ENCODE assay signal across 11 cellular contexts in genomic region chr6:140050232-140050995, GRCh38.
DNase-seq lines count a peak whose midpoint lies in the region; ATAC-seq lines count a peak whose summit lies in the region.
"Had no signal": no experiment of that assay in that cellular context is flagged by ENCODE, and none has a peak within 500 bp of the region (broad histone marks: within the 10 kb centered on the region; RNA-seq: fewer than 3 reads in every experiment).

No MANE protein-coding gene starts in this region.

- no peak for ATAC-seq in HG02884 (IDR thresholded peaks at IDR 0.05; ENCODE audit: unreplicated experiment)
- no peak for ATAC-seq in GM19035 (IDR thresholded peaks at IDR 0.05; ENCODE audit: unreplicated experiment)

- peak overlapping the region; percentile 4 for H3K27ac ChIP-seq in iPS-20b (ENCODE audit: low read length)
- no peak overlapping the region for H3K27ac ChIP-seq in effector memory CD4-positive, alpha-beta T cell (ENCODE audit: insufficient read depth, low read length, poor library complexity, severe bottlenecking)

- H3K27me3 ChIP-seq in adipocyte (replicated peaks; ENCODE audit: control insufficient read depth, insufficient read depth, low read length) (no peaks in the 10 kb centered on the region), iPS-20b (ENCODE audit: insufficient read depth, low read length) (no peaks in the 10 kb centered on the region)
- no peaks in the 10 kb centered on the region for H3K27me3 ChIP-seq in effector memory CD4-positive, alpha-beta T cell (replicated peaks; ENCODE audit: control insufficient read depth, insufficient read depth, low read length, poor library complexity, severe bottlenecking)

- no peak overlapping the region for H3K4me3 ChIP-seq in adipocyte (ENCODE audit: low read length)
- H3K4me3 ChIP-seq in iPS-20b (ENCODE audit: low read length): no peak overlapping the region
- H3K4me3 ChIP-seq in effector memory CD4-positive, alpha-beta T cell (ENCODE audit: insufficient read depth, low read depth, low read length, poor library complexity, severe bottlenecking): no peak overlapping the region

- H3K36me3 ChIP-seq in adipocyte (ENCODE audit: control insufficient read depth, insufficient read depth, low read length, severe bottlenecking): no peaks in the 10 kb centered on the region
- H3K36me3 ChIP-seq in iPS-20b (ENCODE audit: insufficient read depth, low read depth, low read length): no peaks in the 10 kb centered on the region
- no peaks in the 10 kb centered on the region for H3K36me3 ChIP-seq in effector memory CD4-positive, alpha-beta T cell (ENCODE audit: control insufficient read depth, insufficient read depth, low read length)

- H3K9me3 ChIP-seq in adipocyte (ENCODE audit: control insufficient read depth, low read length) (peaks cover 7% of the 10 kb centered on the region), iPS-20b (ENCODE audit: insufficient read depth, low read depth, low read length) (no peaks in the 10 kb centered on the region)
- H3K9me3 ChIP-seq in effector memory CD4-positive, alpha-beta T cell (ENCODE audit: control insufficient read depth, low read length): no peaks in the 10 kb centered on the region

- H3K4me1 ChIP-seq in adipocyte (ENCODE audit: control insufficient read depth, insufficient read depth, low read length): peaks cover 24% of the 10 kb centered on the region
- H3K4me1 ChIP-seq in iPS-20b (ENCODE audit: insufficient read depth, low read length): peaks cover 16% of the 10 kb centered on the region
- no peaks in the 10 kb centered on the region for H3K4me1 ChIP-seq in effector memory CD4-positive, alpha-beta T cell (ENCODE audit: control insufficient read depth, insufficient read depth, low read length, poor library complexity, severe bottlenecking)

- H3K9ac ChIP-seq in adipocyte (ENCODE audit: low read length): no peak overlapping the region
- H3K9ac ChIP-seq in iPS-20b (ENCODE audit: low read depth, low read length): no peak overlapping the region

- peak; percentile 18 for DNase-seq in NCI-H2227 (lab: John Stamatoyannopoulos, UW; ENCODE audit: unreplicated experiment)
- no peak for DNase-seq in NCI-H2227 treated with DMSO at 0.1 percent for 48 hours (lab: John Stamatoyannopoulos, UW)
- DNase-seq in adipocyte (ENCODE audit: low read depth): peak; percentile 80
- peak; percentile 58 for DNase-seq in superior temporal gyrus (ENCODE audit: extremely low spot score)
- no peak for DNase-seq in effector memory CD4-positive, alpha-beta T cell
- DNase-seq: ACHN, NCI-H187 treated with DMSO at 0.1 percent for 48 hours, SW 1271 had no signal

Comparison
In these comparisons a context has a peak if more than half of its experiments do, and no peak if none do; other contexts are left out.
1. DNase-seq: peak in NCI-H2227 (single experiment), adipocyte (single experiment) and superior temporal gyrus (single experiment); none in NCI-H2227 treated with DMSO at 0.1 percent for 48 hours (single experiment) and effector memory CD4-positive, alpha-beta T cell (0 of 3).